1 cellular context compared by ENCODE assay signal in genomic region chr16:5084802-5085201, GRCh38.
TF ChIP-seq lines count a peak whose summit lies in the region.

No MANE protein-coding gene starts in this region.

TF ChIP-seq in HepG2, 621 proteins besides CTCF, POLR2A, EP300 and RAD21:
- TF ChIP-seq, protein P1, sequence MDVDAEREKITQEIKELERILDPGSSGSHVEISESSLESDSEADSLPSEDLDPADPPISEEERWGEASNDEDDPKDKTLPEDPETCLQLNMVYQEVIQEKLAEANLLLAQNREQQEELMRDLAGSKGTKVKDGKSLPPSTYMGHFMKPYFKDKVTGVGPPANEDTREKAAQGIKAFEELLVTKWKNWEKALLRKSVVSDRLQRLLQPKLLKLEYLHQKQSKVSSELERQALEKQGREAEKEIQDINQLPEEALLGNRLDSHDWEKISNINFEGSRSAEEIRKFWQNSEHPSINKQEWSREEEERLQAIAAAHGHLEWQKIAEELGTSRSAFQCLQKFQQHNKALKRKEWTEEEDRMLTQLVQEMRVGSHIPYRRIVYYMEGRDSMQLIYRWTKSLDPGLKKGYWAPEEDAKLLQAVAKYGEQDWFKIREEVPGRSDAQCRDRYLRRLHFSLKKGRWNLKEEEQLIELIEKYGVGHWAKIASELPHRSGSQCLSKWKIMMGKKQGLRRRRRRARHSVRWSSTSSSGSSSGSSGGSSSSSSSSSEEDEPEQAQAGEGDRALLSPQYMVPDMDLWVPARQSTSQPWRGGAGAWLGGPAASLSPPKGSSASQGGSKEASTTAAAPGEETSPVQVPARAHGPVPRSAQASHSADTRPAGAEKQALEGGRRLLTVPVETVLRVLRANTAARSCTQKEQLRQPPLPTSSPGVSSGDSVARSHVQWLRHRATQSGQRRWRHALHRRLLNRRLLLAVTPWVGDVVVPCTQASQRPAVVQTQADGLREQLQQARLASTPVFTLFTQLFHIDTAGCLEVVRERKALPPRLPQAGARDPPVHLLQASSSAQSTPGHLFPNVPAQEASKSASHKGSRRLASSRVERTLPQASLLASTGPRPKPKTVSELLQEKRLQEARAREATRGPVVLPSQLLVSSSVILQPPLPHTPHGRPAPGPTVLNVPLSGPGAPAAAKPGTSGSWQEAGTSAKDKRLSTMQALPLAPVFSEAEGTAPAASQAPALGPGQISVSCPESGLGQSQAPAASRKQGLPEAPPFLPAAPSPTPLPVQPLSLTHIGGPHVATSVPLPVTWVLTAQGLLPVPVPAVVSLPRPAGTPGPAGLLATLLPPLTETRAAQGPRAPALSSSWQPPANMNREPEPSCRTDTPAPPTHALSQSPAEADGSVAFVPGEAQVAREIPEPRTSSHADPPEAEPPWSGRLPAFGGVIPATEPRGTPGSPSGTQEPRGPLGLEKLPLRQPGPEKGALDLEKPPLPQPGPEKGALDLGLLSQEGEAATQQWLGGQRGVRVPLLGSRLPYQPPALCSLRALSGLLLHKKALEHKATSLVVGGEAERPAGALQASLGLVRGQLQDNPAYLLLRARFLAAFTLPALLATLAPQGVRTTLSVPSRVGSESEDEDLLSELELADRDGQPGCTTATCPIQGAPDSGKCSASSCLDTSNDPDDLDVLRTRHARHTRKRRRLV (CRISPR knock-in tag; IDR thresholded peaks at IDR 0.05) = 0 out of 2 replicates have a peak, but pooled peaks have one; percentile 35
- TF ChIP-seq SMC3 (IDR thresholded peaks at IDR 0.05; ENCODE audit: low read length) = peak; percentile 66
- TF ChIP-seq STAG1 (CRISPR knock-in tag; IDR thresholded peaks at IDR 0.05) = peak; percentile 88
- TF ChIP-seq TSC22D2 (CRISPR knock-in tag; IDR thresholded peaks at IDR 0.05; ENCODE audit: borderline replicate concordance) = peak; percentile 46; the same call in 1 of the 2 replicates
- TF ChIP-seq FOSL2 (CRISPR knock-in tag; IDR thresholded peaks at IDR 0.05) = 0 out of 2 replicates have a peak, but pooled peaks have one; percentile 14
- 0 out of 2 replicates have a peak, but pooled peaks have one; percentile 49 for TF ChIP-seq ZNF333 (CRISPR knock-in tag; IDR thresholded peaks at IDR 0.05; ENCODE audit: borderline replicate concordance)
- 0 out of 2 replicates have a peak, but pooled peaks have one; percentile 25 for TF ChIP-seq PHF8 (CRISPR knock-in tag; IDR thresholded peaks at IDR 0.05)
- TF ChIP-seq, protein P2, sequence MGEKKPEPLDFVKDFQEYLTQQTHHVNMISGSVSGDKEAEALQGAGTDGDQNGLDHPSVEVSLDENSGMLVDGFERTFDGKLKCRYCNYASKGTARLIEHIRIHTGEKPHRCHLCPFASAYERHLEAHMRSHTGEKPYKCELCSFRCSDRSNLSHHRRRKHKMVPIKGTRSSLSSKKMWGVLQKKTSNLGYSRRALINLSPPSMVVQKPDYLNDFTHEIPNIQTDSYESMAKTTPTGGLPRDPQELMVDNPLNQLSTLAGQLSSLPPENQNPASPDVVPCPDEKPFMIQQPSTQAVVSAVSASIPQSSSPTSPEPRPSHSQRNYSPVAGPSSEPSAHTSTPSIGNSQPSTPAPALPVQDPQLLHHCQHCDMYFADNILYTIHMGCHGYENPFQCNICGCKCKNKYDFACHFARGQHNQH (CRISPR knock-in tag; IDR thresholded peaks at IDR 0.05) = peak; percentile 21; the same call in 1 of the 2 replicates
- 0 out of 2 replicates have a peak, but pooled peaks have one; percentile 22 for TF ChIP-seq BCL3 (CRISPR knock-in tag; IDR thresholded peaks at IDR 0.05)
